19 cellular contexts compared by ENCODE assay signal in the genomic region with DNA sequence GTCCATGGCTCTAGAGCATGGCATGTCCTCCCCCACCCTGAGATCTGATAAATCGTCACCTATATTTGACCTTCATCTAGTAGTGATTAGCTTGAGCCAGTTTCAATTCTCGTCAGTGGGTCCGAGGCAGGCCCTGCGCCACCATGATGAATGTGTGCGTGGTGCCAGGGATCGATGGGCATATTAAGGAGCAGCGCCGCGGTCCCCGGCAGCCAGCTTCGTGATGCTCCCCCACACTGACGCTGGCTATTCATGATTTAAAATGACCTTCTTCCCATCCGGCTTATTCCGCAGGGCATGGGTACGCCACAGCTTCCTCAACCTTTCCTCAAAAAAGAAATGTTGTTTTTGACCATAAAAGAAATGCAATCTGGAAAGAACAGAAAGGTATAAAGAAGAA. TPM values are rescaled to one million over a fixed set of nuclear protein-coding genes. Genes with fewer than 3 reads are reported as not detected.
A peak's percentile ranks its signal among the peaks of the same experiment; 100 is the strongest.
DNase-seq lines count a peak whose midpoint lies in the region; ATAC-seq and TF ChIP-seq lines count a peak whose summit lies in the region.
"Had no signal": no experiment of that assay in that cellular context is flagged by ENCODE, and none has a peak within 500 bp of the region (broad histone marks: within the 10 kb centered on the region; RNA-seq: fewer than 3 reads in every experiment).

No MANE protein-coding gene starts in this region.

- no peaks in the 10 kb centered on the region for H3K27me3 ChIP-seq in BLaER1 treated with 17β-estradiol and CSF1 and Interleukin-3, amounts not matched to agents 10 nM and 100 nM
- no peaks in the 10 kb centered on the region for H3K27me3 ChIP-seq in Loucy (ENCODE audit: insufficient read depth, low read length, poor library complexity, severe bottlenecking)
- H3K27me3 ChIP-seq in right atrium auricular region, result no peaks in the 10 kb centered on the region
- H3K27me3 ChIP-seq: MG63, SJSA1 had no signal

- H3K4me1 ChIP-seq in BLaER1 treated with 17β-estradiol and CSF1 and Interleukin-3, amounts not matched to agents 10 nM and 100 nM, result peaks cover 19 to 82% (median 53%) of the 10 kb centered on the region in 10 experiments; a peak in 19 of 20 replicates
- H3K4me1 ChIP-seq in Loucy (ENCODE audit: insufficient read depth, low read length, poor library complexity, severe bottlenecking) (peaks cover 39% of the 10 kb centered on the region), right atrium auricular region (peaks cover 0 to 4% of the 10 kb centered on the region in 2 donors)
- H3K4me1 ChIP-seq: SJSA1 had no signal

- no peak for TF ChIP-seq CTCF in Loucy (conservative IDR thresholded peaks at IDR 0.05; ENCODE audit: low read length)
- TF ChIP-seq CTCF in glutamatergic neuron (IDR thresholded peaks at IDR 0.05; ENCODE audit: partially characterized antibody, unreplicated experiment), result no peak
- no peak for TF ChIP-seq CTCF in neural crest cell (conservative IDR thresholded peaks at IDR 0.05)
- no peak for TF ChIP-seq CTCF in right atrium auricular region (IDR thresholded peaks at IDR 0.05)

- H3K4me3 ChIP-seq in BLaER1 treated with 17β-estradiol and CSF1 and Interleukin-3, amounts not matched to agents 10 nM and 100 nM, result no peak overlapping the region
- H3K4me3 ChIP-seq in Loucy (ENCODE audit: low read length, poor library complexity, severe bottlenecking) (no peak overlapping the region), right atrium auricular region (no peak overlapping the region)
- H3K4me3 ChIP-seq: GM23248, MG63, SJSA1 had no signal

- H3K27me3 Mint-ChIP-seq in glutamatergic neuron (ENCODE audit: unreplicated experiment) (peaks cover 6% of the 10 kb centered on the region), neural crest cell (ENCODE audit: low read depth) (no peaks in the 10 kb centered on the region)
- H3K27me3 Mint-ChIP-seq: CD4-positive, CD25-positive, alpha-beta regulatory T cell had no signal

- H3K4me1 Mint-ChIP-seq in glutamatergic neuron (ENCODE audit: low read depth, unreplicated experiment) (peaks cover 49% of the 10 kb centered on the region), neural crest cell (peaks cover 41% of the 10 kb centered on the region)

- no peaks in the 10 kb centered on the region for H3K36me3 Mint-ChIP-seq in glutamatergic neuron (ENCODE audit: unreplicated experiment)
- H3K36me3 Mint-ChIP-seq in neural crest cell (ENCODE audit: low read depth), result no peaks in the 10 kb centered on the region

- DNase-seq in glutamatergic neuron (no peak), neural crest cell (ENCODE audit: low read depth, low spot score) (no peak), right atrium auricular region (ENCODE audit: low spot score) (no peak), posterior vena cava (ENCODE audit: low spot score) (no peak), ureter (ENCODE audit: low spot score) (no peak)
- DNase-seq: CD4-positive, CD25-positive, alpha-beta regulatory T cell; DMS153; HCEC 1CT; KBM-7; MG63; NCI-H1105 treated with DMSO at 0.1 percent for 48 hours; NCI-H2029; Right ventricle myocardium superior; RPMI8226 had no signal

- no peak overlapping the region for H2AFZ ChIP-seq in Loucy (ENCODE audit: low read length)
- H2AFZ ChIP-seq: GM23248 had no signal

- intact Hi-C loops in posterior vena cava (cut with DNase I), result loop anchor here in 1 of 2 donors (10.0 kb wide), 1 partner anchor 254 kb away; no protein-coding TSS in a partner anchor

- no peaks in the 10 kb centered on the region for H3F3A ChIP-seq in Loucy (ENCODE audit: low read depth)

- H3K79me2 ChIP-seq in Loucy (ENCODE audit: insufficient read depth, low read length), result no peaks in the 10 kb centered on the region

- no peak overlapping the region; a peak in 1 of 22 replicates for H3K9ac ChIP-seq in BLaER1 treated with 17β-estradiol and CSF1 and Interleukin-3, amounts not matched to agents 10 nM and 100 nM
- H3K9ac ChIP-seq in Loucy (ENCODE audit: low read depth, low read length, poor library complexity, severe bottlenecking), result no peak overlapping the region

- H3K9me2 ChIP-seq in Loucy (replicated peaks; ENCODE audit: low read depth, low read length), result no peaks in the 10 kb centered on the region

- peak overlapping the region in 1 of 11 experiments; percentile 62; a peak in 2 of 22 replicates for H3K27ac ChIP-seq in BLaER1 treated with 17β-estradiol and CSF1 and Interleukin-3, amounts not matched to agents 10 nM and 100 nM
- H3K27ac ChIP-seq in right atrium auricular region, result no peak overlapping the region
- H3K27ac ChIP-seq: SJSA1 had no signal

- ATAC-seq in HG03354 (IDR thresholded peaks at IDR 0.05; ENCODE audit: poor library complexity, severe bottlenecking, unreplicated experiment), result no peak

- peaks cover 4% of the 10 kb centered on the region for H3K9me3 Mint-ChIP-seq in glutamatergic neuron (ENCODE audit: unreplicated experiment)
- no peaks in the 10 kb centered on the region for H3K9me3 Mint-ChIP-seq in neural crest cell
- H3K9me3 Mint-ChIP-seq: CD4-positive, CD25-positive, alpha-beta regulatory T cell had no signal

- H3K27ac Mint-ChIP-seq in glutamatergic neuron (ENCODE audit: unreplicated experiment), result peak overlapping the region; percentile 5
- peak overlapping the region; percentile 5 for H3K27ac Mint-ChIP-seq in neural crest cell (ENCODE audit: unreplicated experiment)

- H3K4me3 Mint-ChIP-seq in glutamatergic neuron (ENCODE audit: unreplicated experiment) (no peak overlapping the region), neural crest cell (no peak overlapping the region)
- H3K4me3 Mint-ChIP-seq: CD4-positive, CD25-positive, alpha-beta regulatory T cell had no signal

- peaks cover 0 to 41% (median 0%) of the 10 kb centered on the region in 11 experiments; a peak in 5 of 22 replicates for H4K20me1 ChIP-seq in BLaER1 treated with 17β-estradiol and CSF1 and Interleukin-3, amounts not matched to agents 10 nM and 100 nM
- H4K20me1 ChIP-seq in Loucy (ENCODE audit: insufficient read depth, low read length, poor library complexity, severe bottlenecking), result no peaks in the 10 kb centered on the region

- H3K36me3 ChIP-seq in BLaER1 treated with 17β-estradiol and CSF1 and Interleukin-3, amounts not matched to agents 10 nM and 100 nM, result peaks cover 0 to 6% (median 0%) of the 10 kb centered on the region in 11 experiments; a peak in 2 of 22 replicates
- no peaks in the 10 kb centered on the region for H3K36me3 ChIP-seq in Loucy (ENCODE audit: insufficient read depth, low read length)
- H3K36me3 ChIP-seq in right atrium auricular region, result no peaks in the 10 kb centered on the region
- H3K36me3 ChIP-seq: MG63, SJSA1 had no signal

- H3K9me3 ChIP-seq in BLaER1 treated with 17β-estradiol and CSF1 and Interleukin-3, amounts not matched to agents 10 nM and 100 nM (replicated peaks in 1 of 11), result no peaks in the 10 kb centered on the region
- no peaks in the 10 kb centered on the region for H3K9me3 ChIP-seq in Loucy (ENCODE audit: insufficient read depth, low read depth, low read length)
- no peaks in the 10 kb centered on the region for H3K9me3 ChIP-seq in right atrium auricular region
- H3K9me3 ChIP-seq: MG63, SJSA1 had no signal

- H3K4me2 ChIP-seq in BLaER1 treated with 17β-estradiol and CSF1 and Interleukin-3, amounts not matched to agents 10 nM and 100 nM, result peak overlapping the region in 7 of 11 experiments; percentile 11 to 82 (median 73); a peak in 10 of 22 replicates
- H3K4me2 ChIP-seq in Loucy (ENCODE audit: low read depth, low read length, poor library complexity, severe bottlenecking), result peak overlapping the region; percentile 35

RNA-seq across cellular contexts. Expression of gene WDR25, which starts 14.9 kb away (rescaled TPM):
- total RNA-seq in glutamatergic neuron (ENCODE audit: unreplicated experiment) (9.7 TPM), neural crest cell (7.6 and 9.8 TPM in 2 replicates), right atrium auricular region (1 to 10 TPM; 4.4 to 4.7 TPM), posterior vena cava (1 to 10 TPM; 7.5 to 7.6 TPM), ureter (14.7 TPM)
